Comparison of ENCODE assay signal across 1 cellular context in the genomic region with DNA sequence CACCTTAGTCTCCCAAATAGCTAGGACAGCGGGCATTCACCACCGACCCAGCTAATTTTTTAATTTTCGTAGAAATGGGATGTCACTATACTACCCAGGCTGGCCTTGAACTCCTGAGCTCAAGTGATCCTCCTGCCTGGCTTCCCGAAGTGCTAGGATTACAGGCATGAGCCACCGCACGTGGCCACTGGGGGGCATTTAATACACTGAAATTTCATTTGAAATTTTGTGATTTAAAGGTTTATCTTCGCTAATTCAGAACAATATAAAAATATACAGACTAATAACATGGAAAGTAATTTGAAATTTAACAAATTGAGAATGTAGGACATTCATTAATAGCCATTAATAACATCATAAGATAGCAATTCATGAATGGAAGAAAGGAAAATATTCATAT.
TF ChIP-seq lines count a peak whose summit lies in the region.

No MANE protein-coding gene starts in this region.

TF ChIP-seq in IMR-90, 13 proteins besides CTCF, POLR2A, EP300 and RAD21:
- TF ChIP-seq BHLHE40 (IDR thresholded peaks at IDR 0.05; ENCODE audit: low read depth, low read length) (no peak), MXI1 (IDR thresholded peaks at IDR 0.05; ENCODE audit: borderline replicate concordance, low read depth, low read length) (no peak), NFE2L2 (IDR thresholded peaks at IDR 0.05; ENCODE audit: low read depth, low read length) (no peak), FOS (IDR thresholded peaks at IDR 0.05; ENCODE audit: low read depth, low read length) (no peak), RCOR1 (IDR thresholded peaks at IDR 0.05; ENCODE audit: insufficient replicate concordance, low read length) (no peak), CHD1 (IDR thresholded peaks at IDR 0.05; ENCODE audit: low read depth, low read length) (no peak), MAZ (IDR thresholded peaks at IDR 0.05; ENCODE audit: borderline replicate concordance, low read depth, low read length) (no peak), RFX5 (IDR thresholded peaks at IDR 0.05; ENCODE audit: low read depth, low read length) (no peak)
